Comparison of ENCODE assay signal across 9 cellular contexts in genomic region chr14:69375182-69375581, GRCh38.
"Had no signal": no experiment of that assay in that cellular context is flagged by ENCODE, and none has a peak within 500 bp of the region (broad histone marks: within the 10 kb centered on the region; RNA-seq: fewer than 3 reads in every experiment).

No MANE protein-coding gene starts in this region.

- FAIRE-seq: H1, H54 had no signal

- H3K27ac Mint-ChIP-seq: GM23338, HFFc6 had no signal

- H3K9me3 Mint-ChIP-seq: HFFc6 had no signal

- H3K27ac ChIP-seq: HL-60 had no signal

- H3K4me3 ChIP-seq: GM23338 had no signal

- ATAC-seq: GM23338 had no signal

- DNase-seq: H9, HCEC 1CT, HFFc6, IMR-90, KBM-7 had no signal

- H3K4me3 Mint-ChIP-seq: GM23338, H9, HFFc6 had no signal
